In the genomic region with DNA sequence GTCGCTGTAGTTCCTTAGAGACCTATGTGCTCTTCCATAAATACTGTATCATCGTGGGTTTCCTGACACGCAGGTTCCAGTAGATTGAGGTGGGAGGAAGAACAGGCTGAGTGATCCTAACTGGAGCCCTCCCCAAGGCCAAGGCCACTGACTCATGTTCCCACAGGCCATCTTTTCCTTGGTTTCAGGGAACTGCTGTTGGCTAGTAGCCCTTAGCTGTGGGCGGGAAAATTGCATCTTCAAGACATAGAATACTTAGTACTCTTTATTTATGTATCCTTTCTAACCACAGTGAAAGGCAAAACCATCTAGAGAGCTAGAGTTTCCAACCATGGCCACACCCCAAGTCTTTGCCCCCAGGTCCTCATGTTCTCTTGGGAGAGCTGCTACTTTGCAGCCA, we compare ENCODE assay signal across 17 cellular contexts. TPM values are rescaled to one million over a fixed set of nuclear protein-coding genes. Genes with fewer than 3 reads are reported as not detected.
DNase-seq lines count a peak whose midpoint lies in the region; ATAC-seq and TF ChIP-seq lines count a peak whose summit lies in the region.
"Had no signal": no experiment of that assay in that cellular context is flagged by ENCODE, and none has a peak within 500 bp of the region (broad histone marks: within the 10 kb centered on the region; RNA-seq: fewer than 3 reads in every experiment).

No MANE protein-coding gene starts in this region.

- H3K27ac ChIP-seq in breast epithelium: peak overlapping the region; percentile 21 to 90
- no peak overlapping the region for H3K27ac ChIP-seq in left lung
- H3K27ac ChIP-seq: adrenal gland, neutrophil had no signal

- TF ChIP-seq CTCF in breast epithelium (IDR thresholded peaks at IDR 0.05): no peak
- TF ChIP-seq CTCF in left lung (IDR thresholded peaks at IDR 0.05): no peak

- peaks cover 9 to 10% of the 10 kb centered on the region in 2 donors for H3K9me3 ChIP-seq in breast epithelium
- peaks cover 2 to 9% of the 10 kb centered on the region in 2 donors for H3K9me3 ChIP-seq in left lung
- H3K9me3 ChIP-seq: neutrophil had no signal

- peaks cover 5 to 14% of the 10 kb centered on the region in 2 donors for H3K9me3 Mint-ChIP-seq in stimulated activated naive CD8-positive, alpha-beta T cell treated with anti-CD3 and anti-CD28 coated beads, Interleukin-15, amount 100 ng/mL, for 72 hours
- H3K9me3 Mint-ChIP-seq: effector memory CD8-positive, alpha-beta T cell had no signal

- H3K27me3 Mint-ChIP-seq in stimulated activated naive CD8-positive, alpha-beta T cell treated with anti-CD3 and anti-CD28 coated beads, Interleukin-15, amount 100 ng/mL, for 72 hours: no peaks in the 10 kb centered on the region

- no peak for TF ChIP-seq POLR2A in breast epithelium (IDR thresholded peaks at IDR 0.05)

- H3K27ac Mint-ChIP-seq in stimulated activated naive CD8-positive, alpha-beta T cell treated with anti-CD3 and anti-CD28 coated beads, Interleukin-15, amount 100 ng/mL, for 72 hours: no peak overlapping the region
- H3K27ac Mint-ChIP-seq: effector memory CD8-positive, alpha-beta T cell; type B pancreatic cell had no signal

- ATAC-seq in stimulated activated naive CD8-positive, alpha-beta T cell treated with anti-CD3 and anti-CD28 coated beads, Interleukin-15, Interleukin-2, amounts not matched to agents 100 U/mL and 50 U/mL, for 24 hours: peak; percentile 46
- ATAC-seq in stimulated activated naive CD8-positive, alpha-beta T cell treated with anti-CD3 and anti-CD28 coated beads, Interleukin-15, amount 100 ng/mL, for 72 hours: no peak
- peak; percentile 52 for ATAC-seq in left lung
- ATAC-seq: effector memory CD8-positive, alpha-beta T cell had no signal

- H3K4me1 Mint-ChIP-seq in stimulated activated naive CD8-positive, alpha-beta T cell treated with anti-CD3 and anti-CD28 coated beads, Interleukin-15, amount 100 ng/mL, for 72 hours: no peaks in the 10 kb centered on the region

- DNase-seq in stimulated activated naive CD8-positive, alpha-beta T cell treated with anti-CD3 and anti-CD28 coated beads, Interleukin-15, Interleukin-2, amounts not matched to agents 100 U/mL and 50 U/mL, for 24 hours: no peak
- no peak for DNase-seq in stimulated activated naive CD8-positive, alpha-beta T cell treated with anti-CD3 and anti-CD28 coated beads, Interleukin-15, amount 100 ng/mL, for 72 hours
- DNase-seq in breast epithelium (ENCODE audit: low spot score in 2 of 2) (no peak), left lung (no peak), Kasumi-1 (lab: John Stamatoyannopoulos, UW) (no peak), mesenteric fat pad (ENCODE audit: low spot score) (no peak), NCI-H524 (lab: John Stamatoyannopoulos, UW) (no peak), retina (no peak)
- DNase-seq: activated T-cell treated with anti-CD3 and anti-CD28 coated beads for 4 hours; effector memory CD8-positive, alpha-beta T cell; hippocampal formation; MM.1S; NCI-H2171 had no signal

- H3K4me3 Mint-ChIP-seq in stimulated activated naive CD8-positive, alpha-beta T cell treated with anti-CD3 and anti-CD28 coated beads, Interleukin-15, amount 100 ng/mL, for 72 hours: no peak overlapping the region
- H3K4me3 Mint-ChIP-seq: effector memory CD8-positive, alpha-beta T cell; type B pancreatic cell had no signal

- no peaks in the 10 kb centered on the region for H3K4me1 ChIP-seq in breast epithelium
- no peaks in the 10 kb centered on the region for H3K4me1 ChIP-seq in left lung
- H3K4me1 ChIP-seq: adrenal gland had no signal

- no peak overlapping the region for H3K4me3 ChIP-seq in breast epithelium
- H3K4me3 ChIP-seq in left lung: no peak overlapping the region
- H3K4me3 ChIP-seq: adrenal gland, lung had no signal

- H3K27me3 ChIP-seq in breast epithelium (no peaks in the 10 kb centered on the region), left lung (no peaks in the 10 kb centered on the region)
- H3K27me3 ChIP-seq: adrenal gland, neutrophil had no signal

- intact Hi-C loops in breast epithelium (cut with DNase I; ENCODE audit: low total_unique reads): no loop called here
- intact Hi-C loops in left lung (cut with DNase I): no loop called here

- H3K36me3 ChIP-seq in breast epithelium: no peaks in the 10 kb centered on the region
- H3K36me3 ChIP-seq in left lung: no peaks in the 10 kb centered on the region
- H3K36me3 ChIP-seq: adrenal gland, neutrophil had no signal

RNA-seq across cellular contexts. Expression of a gene that starts 55.9 kb away (rescaled TPM):
- 100 to 1,000 TPM in 2 of 3 donors, 10 to 100 TPM in 1; 88.8 to 205 (median 103) TPM for total RNA-seq in breast epithelium
- 10 to 100 TPM; 44.4 to 47.2 TPM for total RNA-seq in left lung
- total RNA-seq in mesenteric fat pad: 53.7 TPM

Comparison
In these comparisons a context has a peak if more than half of its experiments do, and no peak if none do; other contexts are left out.
1. H3K27ac ChIP-seq: peak in breast epithelium (2 of 2); none in left lung (0 of 2).